ENCODE assay signal across 8 cellular contexts in genomic region chr1:99269321-99269720, GRCh38. TPM values are rescaled to one million over a fixed set of nuclear protein-coding genes. Genes with fewer than 3 reads are reported as not detected.
"Had no signal": no experiment of that assay in that cellular context is flagged by ENCODE, and none has a peak within 500 bp of the region (broad histone marks: within the 10 kb centered on the region; RNA-seq: fewer than 3 reads in every experiment).

No MANE protein-coding gene starts in this region.

- H2AFZ ChIP-seq: GM23338 had no signal

- H3K4me3 ChIP-seq: GM23338, K562 had no signal

- ATAC-seq: GM23338, HCT116, HepG2, K562 had no signal

- H3K4me2 ChIP-seq: GM23338 had no signal

- DNase-seq: H9, HFFc6, KG1 had no signal

- H3K27ac ChIP-seq: HL-60 had no signal

RNA-seq across cellular contexts. Expression of gene PLPPR4, which starts 5.0 kb away (rescaled TPM):
- total RNA-seq: HepG2, K562 had no signal
- polyA plus RNA-seq: HepG2, K562 had no signal
